ENCODE assay signal across 1 cellular context in genomic region chr1:6600410-6601048, GRCh38.
TF ChIP-seq lines count a peak whose summit lies in the region.

No MANE protein-coding gene starts in this region.

TF ChIP-seq in IMR-90, 13 proteins besides CTCF, POLR2A, EP300 and RAD21:
- TF ChIP-seq RCOR1 (IDR thresholded peaks at IDR 0.05; ENCODE audit: insufficient replicate concordance, low read length) (no peak), FOS (IDR thresholded peaks at IDR 0.05; ENCODE audit: low read depth, low read length) (no peak), MXI1 (IDR thresholded peaks at IDR 0.05; ENCODE audit: borderline replicate concordance, low read depth, low read length) (no peak), MAFK (IDR thresholded peaks at IDR 0.05; ENCODE audit: low read depth, low read length) (no peak), MAZ (IDR thresholded peaks at IDR 0.05; ENCODE audit: borderline replicate concordance, low read depth, low read length) (no peak), NFE2L2 (IDR thresholded peaks at IDR 0.05; ENCODE audit: low read depth, low read length) (no peak), CHD1 (IDR thresholded peaks at IDR 0.05; ENCODE audit: low read depth, low read length) (no peak), RFX5 (IDR thresholded peaks at IDR 0.05; ENCODE audit: low read depth, low read length) (no peak), CEBPB (IDR thresholded peaks at IDR 0.05; ENCODE audit: low read depth, low read length) (no peak), BHLHE40 (IDR thresholded peaks at IDR 0.05; ENCODE audit: low read depth, low read length) (no peak), USF2 (IDR thresholded peaks at IDR 0.05; ENCODE audit: low read depth, low read length) (no peak), ELK1 (IDR thresholded peaks at IDR 0.05; ENCODE audit: borderline replicate concordance, low read depth, low read length) (no peak), SMC3 (IDR thresholded peaks at IDR 0.05; ENCODE audit: low read depth, low read length) (no peak)
